ENCODE assay signal across 8 cellular contexts in the genomic region with DNA sequence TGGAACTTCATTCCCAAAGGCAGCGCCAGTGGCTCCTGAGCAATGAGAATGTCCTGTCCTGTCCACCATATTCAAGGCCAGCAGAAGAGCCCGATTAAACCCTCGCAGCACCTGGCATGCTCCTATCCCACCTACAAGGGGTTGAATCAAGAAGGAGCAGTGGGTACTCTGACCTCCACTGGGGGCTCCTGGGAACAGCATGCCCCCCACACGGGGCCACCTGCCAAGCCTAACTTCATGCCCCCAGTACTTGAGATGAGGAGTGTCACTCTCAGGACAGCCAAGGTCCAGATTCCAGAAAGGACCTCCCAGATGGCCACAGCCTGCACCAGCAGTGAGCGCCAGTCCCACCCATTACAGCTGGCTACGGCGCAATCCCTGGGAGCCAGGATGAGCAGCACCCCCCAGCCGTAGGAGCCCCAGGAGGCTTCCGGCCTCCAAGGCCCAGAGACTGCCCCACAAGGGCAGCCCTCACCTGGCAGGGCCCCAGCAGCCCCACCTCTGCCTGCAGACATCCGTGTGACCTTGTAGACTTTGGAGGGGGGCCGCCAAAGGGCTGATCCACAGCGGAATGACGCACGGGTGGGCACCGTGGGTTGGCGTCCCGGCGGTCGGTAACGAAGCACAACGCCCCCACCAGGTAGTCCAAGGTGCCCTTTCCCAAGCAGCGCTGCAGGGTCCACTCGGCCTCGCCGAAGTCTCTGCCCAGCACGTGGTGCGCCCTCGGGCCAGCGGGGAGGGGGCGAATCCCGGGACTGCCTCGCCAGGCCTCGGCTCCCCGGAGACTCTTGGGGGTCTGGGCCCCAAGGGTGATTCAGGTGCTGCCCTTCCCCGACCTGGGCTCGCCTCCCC. TPM values are rescaled to one million over a fixed set of nuclear protein-coding genes. Genes with fewer than 3 reads are reported as not detected.
DNase-seq lines count a peak whose midpoint lies in the region; ATAC-seq, FAIRE-seq and TF ChIP-seq lines count a peak whose summit lies in the region.

No MANE protein-coding gene starts in this region.

- no peaks in the 10 kb centered on the region for H3K27me3 Mint-ChIP-seq in activated naive CD4-positive, alpha-beta T cell treated with anti-CD3 and anti-CD28 coated beads, Interleukin-2, amount 10 ng/mL, durations not matched to agents 7 days and 5 days
- no peaks in the 10 kb centered on the region for H3K27me3 Mint-ChIP-seq in memory B cell

- no peak for FAIRE-seq in GM12878 (lab: Jason Lieb, UNC)

- in situ Hi-C loops in GM12878 (cut with MboI): no loop called here

- H3K4me3 Mint-ChIP-seq in activated naive CD4-positive, alpha-beta T cell treated with anti-CD3 and anti-CD28 coated beads, Interleukin-2, amount 10 ng/mL, durations not matched to agents 7 days and 5 days: peak overlapping the region; percentile 94
- peak overlapping the region; percentile 93 for H3K4me3 Mint-ChIP-seq in memory B cell

- H3K27me3 ChIP-seq in GM12878 (replicated peaks in 1 of 2; ENCODE audit: control insufficient read depth in 2 of 2, insufficient read depth in 2 of 2, low read length in 1 of 2) (no peaks in the 10 kb centered on the region), upper lobe of right lung (no peaks in the 10 kb centered on the region)

- POLR2A ChIA-PET in GM12878 (lab: Charles Lee): interaction anchor here (1.4 to 3.6 kb wide), 3 partner anchors 9 to 104 kb away, joined by 9 to 39 read pairs (median 31); a partner anchor contains a TSS

- no peaks in the 10 kb centered on the region for H3K9me3 Mint-ChIP-seq in activated naive CD4-positive, alpha-beta T cell treated with anti-CD3 and anti-CD28 coated beads, Interleukin-2, amount 10 ng/mL, durations not matched to agents 7 days and 5 days
- H3K9me3 Mint-ChIP-seq in memory B cell: no peaks in the 10 kb centered on the region

- peaks cover 36% of the 10 kb centered on the region for H3K79me2 ChIP-seq in GM12878 (ENCODE audit: control insufficient read depth, insufficient read depth, low read length)

- no peaks in the 10 kb centered on the region; the same call in 1 of the 2 replicates for H4K20me1 ChIP-seq in GM12878 (ENCODE audit: control insufficient read depth, insufficient read depth)

- SMC1A ChIA-PET in GM12878 (lab: Charles Lee; ENCODE audit: uncharacterized antibody, unreplicated experiment): interaction anchor here (1.0 to 4.6 kb wide), 5 partner anchors 7 to 104 kb away, joined by 3 to 42 read pairs (median 6); a partner anchor contains a TSS

- H3K9me3 ChIP-seq in GM12878 (replicated peaks; ENCODE audit: control insufficient read depth, insufficient read depth, low read length) (no peaks in the 10 kb centered on the region), upper lobe of right lung (no peaks in the 10 kb centered on the region)

- 97% methylated on average over 24 of the region's 36 CpGs for WGBS in GM12878 (ENCODE audit: insufficient coverage, insufficient replicate concordance, low lambda C conversion rate, missing lambda C conversion rate)

- H3K4me2 ChIP-seq in GM12878 (ENCODE audit: control insufficient read depth, insufficient read depth): peak overlapping the region; percentile 91

- peaks cover 78% of the 10 kb centered on the region for H3K4me1 Mint-ChIP-seq in activated naive CD4-positive, alpha-beta T cell treated with anti-CD3 and anti-CD28 coated beads, Interleukin-2, amount 10 ng/mL, durations not matched to agents 7 days and 5 days
- peaks cover 45% of the 10 kb centered on the region for H3K4me1 Mint-ChIP-seq in memory B cell

- ATAC-seq in GM12878 (no peak), memory B cell (ENCODE audit: low read depth) (no peak), upper lobe of right lung (no peak)

- BruUV-seq in GM12878 (replicated peaks; lab: Mats Ljungman, UMichigan): no TSS peak

- RAD21 ChIA-PET in GM12878 (lab: Charles Lee; ENCODE audit: unreplicated experiment): interaction anchor here (1.4 to 4.0 kb wide), 5 partner anchors 9 to 146 kb away, joined by 6 to 43 read pairs (median 9); a partner anchor contains a TSS

- H3K27ac Mint-ChIP-seq in activated naive CD4-positive, alpha-beta T cell treated with anti-CD3 and anti-CD28 coated beads, Interleukin-2, amount 10 ng/mL, durations not matched to agents 7 days and 5 days: peak overlapping the region; percentile 99
- H3K27ac Mint-ChIP-seq in memory B cell: peak overlapping the region; percentile 98

- H3K36me3 ChIP-seq in GM12878 (ENCODE audit: control insufficient read depth in 2 of 2, insufficient read depth in 2 of 2, low read length in 1 of 2) (peaks cover 9 to 17% of the 10 kb centered on the region in 2 experiments; a peak in 3 of 4 replicates), upper lobe of right lung (peaks cover 21% of the 10 kb centered on the region)

- TF ChIP-seq RAD21 in GM12878 (IDR thresholded peaks at IDR 0.05; ENCODE audit: insufficient read depth, low read depth, low read length): no peak

- TF ChIP-seq CTCF in GM12878 (IDR thresholded peaks at IDR 0.05 in 2 of 3, conservative IDR thresholded peaks at IDR 0.05 in 1 of 3; ENCODE audit: control insufficient read depth in 2 of 3, extremely low read depth in 1 of 3, insufficient read depth in 1 of 3, low read depth in 3 of 3, low read length in 3 of 3) (no peak), upper lobe of right lung (IDR thresholded peaks at IDR 0.05) (peak; percentile 12)

- intact Hi-C loops in GM12878 (cut with micrococcal nuclease; ENCODE audit: unreplicated experiment): loop anchor here (5.0 kb wide), 1 partner anchor 35 kb away; no protein-coding TSS in a partner anchor
- intact Hi-C loops in upper lobe of right lung (cut with DNase I): no loop called here

- peaks cover 48% of the 10 kb centered on the region for H3K36me3 Mint-ChIP-seq in activated naive CD4-positive, alpha-beta T cell treated with anti-CD3 and anti-CD28 coated beads, Interleukin-2, amount 10 ng/mL, durations not matched to agents 7 days and 5 days
- peaks cover 10% of the 10 kb centered on the region for H3K36me3 Mint-ChIP-seq in memory B cell

- peak overlapping the region; percentile 100 for H3K9ac ChIP-seq in GM12878 (ENCODE audit: control insufficient read depth, insufficient read depth, low read length)

- CTCF ChIA-PET in activated naive CD4-positive, alpha-beta T cell treated with anti-CD3 and anti-CD28 coated beads, Interleukin-2, amount 10 ng/mL, durations not matched to agents 7 days and 5 days (lab: Charles Lee): interaction anchor here (1.3 kb wide), 1 partner anchor 146 kb away, joined by 4 read pairs; no protein-coding TSS in a partner anchor
- CTCF ChIA-PET in GM12878 (lab: Yijun Ruan, JAX): interaction anchor here (0.8 to 3.8 kb wide), 5 partner anchors 22 to 104 kb away, joined by 3 to 46 read pairs (median 11); a partner anchor contains a TSS

- TF ChIP-seq POLR2A in GM12878 (IDR thresholded peaks at IDR 0.05; ENCODE audit: low read depth, low read length): peak; percentile 19; the same call in 1 of the 2 replicates

- no peak for DNase-seq in activated naive CD4-positive, alpha-beta T cell treated with anti-CD3 and anti-CD28 coated beads, Interleukin-2, amount 10 ng/mL, durations not matched to agents 7 days and 5 days
- DNase-seq in activated naive CD4-positive, alpha-beta T cell (lab: John Stamatoyannopoulos, UW): no peak
- DNase-seq in GM12878 (ENCODE audit: low read depth, low spot score) (no peak), memory B cell (ENCODE audit: low spot score in 2 of 2) (no peak), upper lobe of right lung (peak; percentile 74), NCI-H510A treated with DMSO at 0.1 percent for 48 hours (lab: John Stamatoyannopoulos, UW) (no peak), NCI-H1048 (lab: John Stamatoyannopoulos, UW) (no peak), cerebellar cortex (ENCODE audit: low spot score) (no peak)

- TF ChIP-seq EP300 in GM12878 (IDR thresholded peaks at IDR 0.05; ENCODE audit: borderline replicate concordance in 1 of 2, control insufficient read depth in 1 of 2, low read depth in 2 of 2, low read length in 2 of 2): no peak

- H2AFZ ChIP-seq in GM12878 (ENCODE audit: control insufficient read depth, low read depth, low read length): no peak overlapping the region

- peaks cover 42% of the 10 kb centered on the region for H3K4me1 ChIP-seq in GM12878 (ENCODE audit: control insufficient read depth, insufficient read depth, low read length)
- peaks cover 52% of the 10 kb centered on the region for H3K4me1 ChIP-seq in upper lobe of right lung

- H3K4me3 ChIP-seq in GM12878 (peak overlapping the region; percentile 75; the same call in 1 of the 2 replicates), upper lobe of right lung (peak overlapping the region; percentile 72)

- H3K27ac ChIP-seq in GM12878 (ENCODE audit: control insufficient read depth, insufficient read depth): peak overlapping the region; percentile 99
- peak overlapping the region; percentile 98 for H3K27ac ChIP-seq in upper lobe of right lung

RNA-seq across cellular contexts. Expression of a gene that starts 1.0 kb away (rescaled TPM):
- 51.1 and 59.2 TPM in 2 replicates for total RNA-seq in GM12878 (2013; cell fraction: nucleolus; rRNA removed)
- total RNA-seq in GM12878 (2014; rRNA removed) (91.5 and 95.2 TPM in 2 replicates), GM12878 (2014; rRNA removed; fragmentation: Illumina TruSeq; extraction: Trizol) (68.8 and 69.2 TPM in 2 replicates), GM12878 (2021) (44.3 and 52.7 TPM in 2 replicates), upper lobe of right lung (58.2 TPM)
- polyA plus RNA-seq in GM12878 (2011; ENCODE audit: low read depth): 36.3 TPM
- polyA plus RNA-seq in GM12878 (2011; rRNA removed) (67.0 and 98.8 TPM in 2 replicates), GM12878 (2014; fragmentation: Illumina TruSeq; extraction: Trizol) (130 and 138 TPM in 2 replicates), GM12878 (2014; fragmentation: Nextera tagmentation; extraction: Ambion mirVana) (10 to 100 TPM in 1 of 2 experiments, 1 to 10 TPM in 1; 3.6 to 11.6 TPM), GM12878 (2014; rRNA removed) (64.4 and 78.9 TPM in 2 replicates), GM12878 (2016; fragmentation: Nextera tagmentation; extraction: Ambion mirVana) (10 to 100 TPM; 78.9 to 80.1 TPM)
- 169 and 174 TPM in 2 replicates for polyA plus RNA-seq in GM12878 (2011; cell fraction: cytosol; rRNA removed)
- polyA plus RNA-seq in GM12878 (2011; cell fraction: nucleus; rRNA removed): 82.8 and 91.1 TPM in 2 replicates
- 37.5 and 41.5 TPM in 2 replicates for polyA plus RNA-seq in GM12878 (2012)
- 83.3 and 99.3 TPM in 2 replicates for polyA minus RNA-seq in GM12878 (2011; rRNA and poly(A)+ RNA removed)
- 14.3 and 16.9 TPM in 2 replicates for polyA minus RNA-seq in GM12878 (2011; cell fraction: cytosol; rRNA and poly(A)+ RNA removed)
- polyA minus RNA-seq in GM12878 (2011; cell fraction: nucleus; rRNA and poly(A)+ RNA removed): 11.2 and 24.4 TPM in 2 replicates

RNA-seq across cellular contexts. Expression of a gene that starts 3.2 kb away (rescaled TPM):
- total RNA-seq in GM12878 (2013; cell fraction: nucleolus; rRNA removed): 2.3 and 4.1 TPM in 2 replicates
- total RNA-seq in GM12878 (2014; rRNA removed): 2.6 and 3.4 TPM in 2 replicates
- 3.7 TPM in 2 replicates for total RNA-seq in GM12878 (2014; rRNA removed; fragmentation: Illumina TruSeq; extraction: Trizol)
- total RNA-seq in GM12878 (2021): 2.6 and 3.2 TPM in 2 replicates
- polyA plus RNA-seq in GM12878 (2011; ENCODE audit: low read depth): 4.0 TPM
- 2.7 and 6.9 TPM in 2 replicates for polyA plus RNA-seq in GM12878 (2011; rRNA removed)
- 6.2 and 6.4 TPM in 2 replicates for polyA plus RNA-seq in GM12878 (2011; cell fraction: cytosol; rRNA removed)
- polyA plus RNA-seq in GM12878 (2011; cell fraction: nucleus; rRNA removed): 3.3 and 6.3 TPM in 2 replicates
- 7.1 and 7.6 TPM in 2 replicates for polyA plus RNA-seq in GM12878 (2012)
- 3.0 and 6.1 TPM in 2 replicates for polyA plus RNA-seq in GM12878 (2014; fragmentation: Illumina TruSeq; extraction: Trizol)
- 1 to 10 TPM; 3.7 to 5.0 TPM for polyA plus RNA-seq in GM12878 (2014; fragmentation: Nextera tagmentation; extraction: Ambion mirVana)
- 4.2 and 4.3 TPM in 2 replicates for polyA plus RNA-seq in GM12878 (2014; rRNA removed)
- polyA plus RNA-seq in GM12878 (2016; fragmentation: Nextera tagmentation; extraction: Ambion mirVana): 1 to 10 TPM; 3.2 to 3.9 TPM
- 1.8 and 3.2 TPM in 2 replicates for polyA minus RNA-seq in GM12878 (2011; rRNA and poly(A)+ RNA removed)
- polyA minus RNA-seq in GM12878 (2011; cell fraction: cytosol; rRNA and poly(A)+ RNA removed): 2.0 and 4.3 TPM in 2 replicates
- polyA minus RNA-seq in GM12878 (2011; cell fraction: nucleus; rRNA and poly(A)+ RNA removed): 2.5 and 11.0 TPM in 2 replicates
- total RNA-seq in upper lobe of right lung: 398 TPM

RNA-seq across cellular contexts. Expression of a gene that starts 7.3 kb away (rescaled TPM):
- 0.49 and 0.79 TPM in 2 replicates for total RNA-seq in GM12878 (2013; cell fraction: nucleolus; rRNA removed)
- 0.27 TPM in 1 of 2 replicates, not detected in the other for total RNA-seq in GM12878 (2014; rRNA removed)
- not detected in 2 replicates for total RNA-seq in GM12878 (2014; rRNA removed; fragmentation: Illumina TruSeq; extraction: Trizol)
- total RNA-seq in GM12878 (2021): 0.19 and 0.28 TPM in 2 replicates
- polyA plus RNA-seq in GM12878 (2011; ENCODE audit: low read depth): not detected
- 0.10 TPM in 1 of 2 replicates, not detected in the other for polyA plus RNA-seq in GM12878 (2011; rRNA removed)
- not detected in 2 replicates for polyA plus RNA-seq in GM12878 (2011; cell fraction: cytosol; rRNA removed)
- 0.73 and 1.5 TPM in 2 replicates for polyA plus RNA-seq in GM12878 (2011; cell fraction: nucleus; rRNA removed)
- 0.76 and 1.1 TPM in 2 replicates for polyA plus RNA-seq in GM12878 (2012)
- polyA plus RNA-seq in GM12878 (2014; fragmentation: Illumina TruSeq; extraction: Trizol): 0.07 TPM in 1 of 2 replicates, not detected in the other
- polyA plus RNA-seq in GM12878 (2014; fragmentation: Nextera tagmentation; extraction: Ambion mirVana): under 1 TPM; 0.06 to 0.09 TPM
- polyA plus RNA-seq in GM12878 (2014; rRNA removed): 0.22 and 0.62 TPM in 2 replicates
- under 1 TPM; 0.25 to 0.53 TPM for polyA plus RNA-seq in GM12878 (2016; fragmentation: Nextera tagmentation; extraction: Ambion mirVana)
- not detected in 2 replicates for polyA minus RNA-seq in GM12878 (2011; rRNA and poly(A)+ RNA removed)
- not detected in 2 replicates for polyA minus RNA-seq in GM12878 (2011; cell fraction: cytosol; rRNA and poly(A)+ RNA removed)
- 0.36 and 0.77 TPM in 2 replicates for polyA minus RNA-seq in GM12878 (2011; cell fraction: nucleus; rRNA and poly(A)+ RNA removed)
- total RNA-seq in upper lobe of right lung: 0.67 TPM

RNA-seq across cellular contexts. Expression of a gene that starts 20.9 kb away (rescaled TPM):
- 41.1 and 48.2 TPM in 2 replicates for total RNA-seq in GM12878 (2013; cell fraction: nucleolus; rRNA removed)
- 88.4 and 88.8 TPM in 2 replicates for total RNA-seq in GM12878 (2014; rRNA removed)
- 77.5 and 78.4 TPM in 2 replicates for total RNA-seq in GM12878 (2014; rRNA removed; fragmentation: Illumina TruSeq; extraction: Trizol)
- total RNA-seq in GM12878 (2021): 67.0 and 72.8 TPM in 2 replicates
- 52.4 TPM for polyA plus RNA-seq in GM12878 (2011; ENCODE audit: low read depth)
- 74.0 and 99.9 TPM in 2 replicates for polyA plus RNA-seq in GM12878 (2011; rRNA removed)
- polyA plus RNA-seq in GM12878 (2011; cell fraction: cytosol; rRNA removed): 86.2 and 87.5 TPM in 2 replicates
- 122 and 132 TPM in 2 replicates for polyA plus RNA-seq in GM12878 (2011; cell fraction: nucleus; rRNA removed)
- 28.4 and 30.1 TPM in 2 replicates for polyA plus RNA-seq in GM12878 (2012)
- polyA plus RNA-seq in GM12878 (2014; fragmentation: Illumina TruSeq; extraction: Trizol): 113 and 134 TPM in 2 replicates
- 1 to 10 TPM; 1.8 TPM for polyA plus RNA-seq in GM12878 (2014; fragmentation: Nextera tagmentation; extraction: Ambion mirVana)
- polyA plus RNA-seq in GM12878 (2014; rRNA removed): 78.3 and 81.9 TPM in 2 replicates
- polyA plus RNA-seq in GM12878 (2016; fragmentation: Nextera tagmentation; extraction: Ambion mirVana): 1 to 10 TPM; 5.1 to 6.5 TPM
- polyA minus RNA-seq in GM12878 (2011; rRNA and poly(A)+ RNA removed): 65.7 and 76.4 TPM in 2 replicates
- polyA minus RNA-seq in GM12878 (2011; cell fraction: cytosol; rRNA and poly(A)+ RNA removed): 27.5 and 33.0 TPM in 2 replicates
- 16.3 and 29.1 TPM in 2 replicates for polyA minus RNA-seq in GM12878 (2011; cell fraction: nucleus; rRNA and poly(A)+ RNA removed)
- total RNA-seq in upper lobe of right lung: 57.6 TPM

RNA-seq across cellular contexts. Expression of a gene that starts 24.1 kb away (rescaled TPM):
- 13.9 and 18.6 TPM in 2 replicates for total RNA-seq in GM12878 (2013; cell fraction: nucleolus; rRNA removed)
- total RNA-seq in GM12878 (2014; rRNA removed) (7.6 and 9.3 TPM in 2 replicates), GM12878 (2014; rRNA removed; fragmentation: Illumina TruSeq; extraction: Trizol) (6.0 and 6.1 TPM in 2 replicates), GM12878 (2021) (14.5 and 14.6 TPM in 2 replicates), upper lobe of right lung (101 TPM)
- polyA plus RNA-seq in GM12878 (2011; ENCODE audit: low read depth): 7.1 TPM
- polyA plus RNA-seq in GM12878 (2011; rRNA removed) (10.0 and 11.3 TPM in 2 replicates), GM12878 (2014; fragmentation: Illumina TruSeq; extraction: Trizol) (10.0 and 10.8 TPM in 2 replicates), GM12878 (2014; fragmentation: Nextera tagmentation; extraction: Ambion mirVana) (under 1 TPM; 0.56 to 0.84 TPM), GM12878 (2014; rRNA removed) (10.7 and 12.1 TPM in 2 replicates), GM12878 (2016; fragmentation: Nextera tagmentation; extraction: Ambion mirVana) (10 to 100 TPM in 1 of 2 experiments, 1 to 10 TPM in 1; 9.4 to 10.2 TPM)
- polyA plus RNA-seq in GM12878 (2011; cell fraction: cytosol; rRNA removed): 9.6 and 11.2 TPM in 2 replicates
- polyA plus RNA-seq in GM12878 (2011; cell fraction: nucleus; rRNA removed): 39.8 and 46.6 TPM in 2 replicates
- polyA plus RNA-seq in GM12878 (2012): 7.7 and 8.9 TPM in 2 replicates
- polyA minus RNA-seq in GM12878 (2011; rRNA and poly(A)+ RNA removed): 5.6 and 6.7 TPM in 2 replicates
- polyA minus RNA-seq in GM12878 (2011; cell fraction: cytosol; rRNA and poly(A)+ RNA removed): 2.2 and 4.0 TPM in 2 replicates
- 10.5 and 14.1 TPM in 2 replicates for polyA minus RNA-seq in GM12878 (2011; cell fraction: nucleus; rRNA and poly(A)+ RNA removed)

Comparison
In these comparisons a context has a peak if more than half of its experiments do, and no peak if none do; other contexts are left out.
1. RNA of a gene that starts 3.2 kb away (total RNA-seq): 398 TPM in upper lobe of right lung (single experiment); 2.3 to 4.1 TPM in GM12878; every median in the first group is over 10 times any median in the second.